Comparison of ENCODE assay signal across 15 cellular contexts in the genomic region with DNA sequence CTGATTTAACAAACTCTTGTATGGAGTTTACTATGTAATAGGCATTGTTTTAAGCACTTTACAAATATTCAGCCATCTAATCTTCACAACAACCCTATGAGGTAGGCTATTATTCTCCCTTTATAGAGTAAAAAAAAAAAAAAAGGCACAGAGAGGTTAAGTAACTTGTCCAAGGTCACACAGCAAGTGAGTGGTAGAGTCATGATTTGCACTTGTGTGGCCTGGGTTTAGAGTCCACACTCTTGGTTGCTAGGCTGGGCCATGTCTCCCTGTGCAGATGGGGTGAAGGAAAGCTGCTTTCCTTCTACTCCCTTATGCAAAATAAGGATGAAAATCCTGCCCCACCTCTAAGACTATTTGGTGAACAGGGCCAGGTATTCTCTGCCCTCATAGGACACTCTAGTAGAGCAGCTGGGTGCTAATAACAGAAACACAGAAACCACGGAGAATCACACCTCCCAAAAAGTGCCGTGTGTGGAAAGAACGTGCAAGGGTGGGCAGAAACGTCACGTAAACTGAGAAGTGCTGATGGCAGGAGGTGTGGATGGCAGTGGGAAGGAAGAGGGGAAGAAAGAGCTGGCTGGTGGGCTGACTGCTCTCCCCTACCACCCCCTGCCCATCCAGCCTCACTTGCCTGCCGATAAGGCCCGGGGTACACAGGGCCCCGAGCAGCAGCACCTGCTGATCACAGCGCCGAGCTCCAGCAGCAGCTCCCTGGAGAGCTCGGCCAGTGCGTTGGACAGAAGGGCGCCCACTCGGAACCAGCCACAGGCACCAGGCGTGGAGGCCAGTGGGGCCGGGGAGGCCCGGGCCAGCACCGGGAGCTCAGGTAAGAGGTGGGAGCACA. TPM values are rescaled to one million over a fixed set of nuclear protein-coding genes. Genes with fewer than 3 reads are reported as not detected.
DNase-seq lines count a peak whose midpoint lies in the region; ATAC-seq and TF ChIP-seq lines count a peak whose summit lies in the region.
"Had no signal": no experiment of that assay in that cellular context is flagged by ENCODE, and none has a peak within 500 bp of the region (broad histone marks: within the 10 kb centered on the region; RNA-seq: fewer than 3 reads in every experiment).

No MANE protein-coding gene starts in this region.

- H3K9me3 Mint-ChIP-seq in activated T-cell treated with anti-CD3 and anti-CD28 coated beads, Interleukin-2, amount 50 U/mL, for 24 hours: no peaks in the 10 kb centered on the region
- H3K9me3 Mint-ChIP-seq in nephron progenitor cell (no peaks in the 10 kb centered on the region), glutamatergic neuron (ENCODE audit: unreplicated experiment) (peaks cover 5% of the 10 kb centered on the region)

- no peak for DNase-seq in activated CD4-positive, CD25-positive, alpha-beta regulatory T cell (lab: John Stamatoyannopoulos, UW)
- no peak for DNase-seq in activated T-cell treated with anti-CD3 and anti-CD28 coated beads, Interleukin-2, amount 50 U/mL, for 24 hours
- no peak for DNase-seq in nephron progenitor cell
- DNase-seq in DMS79 treated with DMSO at 0.1 percent for 48 hours (lab: John Stamatoyannopoulos, UW): no peak
- no peak for DNase-seq in glutamatergic neuron
- DNase-seq: anterior cingulate cortex; Karpas-422; NCI-H187 treated with DMSO at 0.1 percent for 48 hours; NK-92 treated with Interleukin-12 subunit alpha and Interleukin-12 subunit beta, amount 100 ng/mL, for 24 hours; retina; tibial artery had no signal

- peaks cover 96% of the 10 kb centered on the region for H3K36me3 Mint-ChIP-seq in activated T-cell treated with anti-CD3 and anti-CD28 coated beads, Interleukin-2, amount 50 U/mL, for 24 hours (ENCODE audit: low read depth)
- H3K36me3 Mint-ChIP-seq in nephron progenitor cell (ENCODE audit: low read depth) (no peaks in the 10 kb centered on the region), glutamatergic neuron (ENCODE audit: unreplicated experiment) (no peaks in the 10 kb centered on the region)

- H3K4me3 Mint-ChIP-seq in activated T-cell treated with anti-CD3 and anti-CD28 coated beads, Interleukin-2, amount 50 U/mL, for 24 hours: no peak overlapping the region
- H3K4me3 Mint-ChIP-seq in nephron progenitor cell: no peak overlapping the region
- no peak overlapping the region for H3K4me3 Mint-ChIP-seq in glutamatergic neuron (ENCODE audit: unreplicated experiment)

- TF ChIP-seq CTCF in nephron progenitor cell (IDR thresholded peaks at IDR 0.05) (no peak), glutamatergic neuron (IDR thresholded peaks at IDR 0.05; ENCODE audit: partially characterized antibody, unreplicated experiment) (no peak)

- ATAC-seq in activated CD4-positive, CD25-positive, alpha-beta regulatory T cell treated with anti-CD3 and anti-CD28 coated beads, Interleukin-2, amount 50 U/mL, for 24 hours: peak; percentile 25 to 28
- ATAC-seq in GM18517 (IDR thresholded peaks at IDR 0.05; ENCODE audit: unreplicated experiment) (peak; percentile 53), GM19463 (IDR thresholded peaks at IDR 0.05; ENCODE audit: unreplicated experiment) (no peak)

- peaks cover 81% of the 10 kb centered on the region for H3K4me1 Mint-ChIP-seq in activated T-cell treated with anti-CD3 and anti-CD28 coated beads, Interleukin-2, amount 50 U/mL, for 24 hours (ENCODE audit: low read depth)
- peaks cover 46% of the 10 kb centered on the region for H3K4me1 Mint-ChIP-seq in nephron progenitor cell
- H3K4me1 Mint-ChIP-seq in glutamatergic neuron (ENCODE audit: low read depth, unreplicated experiment): peaks cover 16% of the 10 kb centered on the region

- H3K27ac Mint-ChIP-seq in activated T-cell treated with anti-CD3 and anti-CD28 coated beads, Interleukin-2, amount 50 U/mL, for 24 hours: peak overlapping the region; percentile 84
- H3K27ac Mint-ChIP-seq in nephron progenitor cell: peak overlapping the region; percentile 80
- no peak overlapping the region for H3K27ac Mint-ChIP-seq in glutamatergic neuron (ENCODE audit: unreplicated experiment)

- H3K27me3 Mint-ChIP-seq in activated T-cell treated with anti-CD3 and anti-CD28 coated beads, Interleukin-2, amount 50 U/mL, for 24 hours: no peaks in the 10 kb centered on the region
- H3K27me3 Mint-ChIP-seq in nephron progenitor cell (ENCODE audit: low read depth, poor library complexity) (peaks cover 14% of the 10 kb centered on the region), glutamatergic neuron (ENCODE audit: unreplicated experiment) (peaks cover 4% of the 10 kb centered on the region)

RNA-seq across cellular contexts. Expression of gene VPS13D, which starts 28.3 kb away (rescaled TPM):
- 32.8 TPM for total RNA-seq in glutamatergic neuron (ENCODE audit: unreplicated experiment)

RNA-seq across cellular contexts. Expression of gene TNFRSF1B, which starts 34.8 kb away (rescaled TPM):
- 5.1 TPM for total RNA-seq in glutamatergic neuron (ENCODE audit: unreplicated experiment)
- total RNA-seq: A172 had no signal
